1 cellular context compared by ENCODE assay signal in the genomic region with DNA sequence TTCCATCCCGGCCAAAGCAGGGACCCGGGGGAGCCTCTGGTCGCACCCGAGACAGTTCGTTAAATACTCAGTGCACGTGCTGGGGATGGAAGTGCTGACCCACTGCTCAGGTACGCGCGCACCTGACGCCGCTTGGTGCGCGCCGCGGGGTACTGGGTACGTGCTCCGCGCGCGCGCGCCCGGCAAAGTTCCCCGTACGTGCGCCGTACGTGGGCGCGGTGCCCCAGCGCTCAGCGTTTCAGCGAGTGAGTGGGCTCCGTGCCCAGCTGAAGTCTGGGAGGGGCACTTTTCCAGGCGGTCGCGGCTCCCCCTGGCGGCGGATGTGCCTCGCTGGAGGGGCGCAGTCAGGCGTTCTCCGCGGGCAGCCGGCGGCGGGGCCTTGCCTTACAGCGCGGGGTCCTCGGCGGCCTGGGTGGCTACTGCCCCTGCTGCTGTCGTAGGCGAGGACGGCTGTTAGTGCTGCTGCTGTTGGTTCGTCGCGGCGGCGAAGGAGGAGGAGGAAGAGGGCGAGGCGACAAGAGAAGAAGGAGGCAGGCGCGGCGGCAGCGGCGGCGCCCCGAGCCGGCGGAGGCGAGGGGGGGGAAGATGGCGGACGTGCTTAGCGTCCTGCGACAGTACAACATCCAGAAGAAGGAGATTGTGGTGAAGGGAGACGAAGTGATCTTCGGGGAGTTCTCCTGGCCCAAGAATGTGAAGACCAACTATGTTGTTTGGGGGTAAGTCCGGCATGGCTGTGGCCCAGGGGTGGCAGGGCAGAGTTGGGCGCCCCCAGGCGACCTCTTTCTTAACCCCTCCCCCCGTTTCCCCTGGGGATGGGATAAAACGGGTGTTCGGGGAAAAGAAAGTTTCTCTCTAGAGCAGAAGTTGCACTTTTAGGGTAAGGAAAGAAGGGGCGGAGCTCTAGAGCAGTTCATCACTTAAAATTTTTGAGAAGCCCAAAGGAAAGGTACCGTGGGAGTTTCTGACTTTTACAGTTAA.
A peak's percentile ranks its signal among the peaks of the same experiment; 100 is the strongest.
TF ChIP-seq lines count a peak whose summit lies in the region.

A gene (plus strand): TSS at position 416 of the 978 bp plus-strand sequence. CDS start 170 bp downstream, at position 586.

TF ChIP-seq in K562, 482 proteins besides CTCF, POLR2A, EP300 and RAD21 (continued from another document and continues in another):
- TF ChIP-seq, protein P1, sequence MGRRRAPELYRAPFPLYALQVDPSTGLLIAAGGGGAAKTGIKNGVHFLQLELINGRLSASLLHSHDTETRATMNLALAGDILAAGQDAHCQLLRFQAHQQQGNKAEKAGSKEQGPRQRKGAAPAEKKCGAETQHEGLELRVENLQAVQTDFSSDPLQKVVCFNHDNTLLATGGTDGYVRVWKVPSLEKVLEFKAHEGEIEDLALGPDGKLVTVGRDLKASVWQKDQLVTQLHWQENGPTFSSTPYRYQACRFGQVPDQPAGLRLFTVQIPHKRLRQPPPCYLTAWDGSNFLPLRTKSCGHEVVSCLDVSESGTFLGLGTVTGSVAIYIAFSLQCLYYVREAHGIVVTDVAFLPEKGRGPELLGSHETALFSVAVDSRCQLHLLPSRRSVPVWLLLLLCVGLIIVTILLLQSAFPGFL (CRISPR knock-in tag; IDR thresholded peaks at IDR 0.05) = 0 out of 2 replicates have a peak, but pooled peaks have one; percentile 70
- TF ChIP-seq ARNT (IDR thresholded peaks at IDR 0.05) (peak; percentile 48 to 97; a peak in 3 of 4 replicates), HDAC2 (IDR thresholded peaks at IDR 0.05) (peak; percentile 73), SETDB1 (IDR thresholded peaks at IDR 0.05; ENCODE audit: low read length) (peak; percentile 77), TOE1 (IDR thresholded peaks at IDR 0.05; ENCODE audit: borderline replicate concordance) (peak; percentile 66; the same call in 1 of the 2 replicates), TOE1 (CRISPR knock-in tag; IDR thresholded peaks at IDR 0.05; ENCODE audit: borderline replicate concordance, low read depth) (no peak), SREBF1 (IDR thresholded peaks at IDR 0.05; ENCODE audit: borderline replicate concordance, low read depth, low read length) (no peak), RBM25 (IDR thresholded peaks at IDR 0.05; ENCODE audit: low read depth, low read length, severe bottlenecking) (peak; percentile 46), XRCC5 (IDR thresholded peaks at IDR 0.05; ENCODE audit: low read depth, low read length) (peak; percentile 100), TCF3 (CRISPR knock-in tag; IDR thresholded peaks at IDR 0.05) (peak; percentile 49; the same call in 1 of the 2 replicates), SMAD1 (IDR thresholded peaks at IDR 0.05; ENCODE audit: low read depth, low read length, partially characterized antibody) (no peak), ARID2 (IDR thresholded peaks at IDR 0.05) (peak; percentile 19; the same call in 1 of the 2 replicates), ETV5 (CRISPR knock-in tag; IDR thresholded peaks at IDR 0.05; ENCODE audit: low read depth) (peak; percentile 85), TBP (optimal IDR thresholded peaks at IDR 0.05; ENCODE audit: low read depth, low read length) (peak; percentile 85), ETS2 (tag; IDR thresholded peaks at IDR 0.05; ENCODE audit: borderline replicate concordance, poor library complexity, severe bottlenecking) (no peak), C11orf30 (IDR thresholded peaks at IDR 0.05; ENCODE audit: low read depth) (peak; percentile 75), NFIC (IDR thresholded peaks at IDR 0.05) (peak; percentile 94), ZKSCAN8 (CRISPR knock-in tag; IDR thresholded peaks at IDR 0.05) (no peak), HCFC1 (IDR thresholded peaks at IDR 0.05; ENCODE audit: low read depth, low read length) (peak; percentile 72), KAT8 (IDR thresholded peaks at IDR 0.05; ENCODE audit: low read depth) (no peak), KAT2B (IDR thresholded peaks at IDR 0.05; ENCODE audit: low read depth, low read length) (peak; percentile 29), MBD2 (IDR thresholded peaks at IDR 0.05; ENCODE audit: borderline replicate concordance, low read depth) (peak; percentile 83; the same call in 1 of the 2 replicates)
- TF ChIP-seq, protein P2, sequence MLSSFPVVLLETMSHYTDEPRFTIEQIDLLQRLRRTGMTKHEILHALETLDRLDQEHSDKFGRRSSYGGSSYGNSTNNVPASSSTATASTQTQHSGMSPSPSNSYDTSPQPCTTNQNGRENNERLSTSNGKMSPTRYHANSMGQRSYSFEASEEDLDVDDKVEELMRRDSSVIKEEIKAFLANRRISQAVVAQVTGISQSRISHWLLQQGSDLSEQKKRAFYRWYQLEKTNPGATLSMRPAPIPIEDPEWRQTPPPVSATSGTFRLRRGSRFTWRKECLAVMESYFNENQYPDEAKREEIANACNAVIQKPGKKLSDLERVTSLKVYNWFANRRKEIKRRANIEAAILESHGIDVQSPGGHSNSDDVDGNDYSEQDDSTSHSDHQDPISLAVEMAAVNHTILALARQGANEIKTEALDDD (IDR thresholded peaks at IDR 0.05) = peak; percentile 9; the same call in 1 of the 2 replicates
- TF ChIP-seq, protein P3, sequence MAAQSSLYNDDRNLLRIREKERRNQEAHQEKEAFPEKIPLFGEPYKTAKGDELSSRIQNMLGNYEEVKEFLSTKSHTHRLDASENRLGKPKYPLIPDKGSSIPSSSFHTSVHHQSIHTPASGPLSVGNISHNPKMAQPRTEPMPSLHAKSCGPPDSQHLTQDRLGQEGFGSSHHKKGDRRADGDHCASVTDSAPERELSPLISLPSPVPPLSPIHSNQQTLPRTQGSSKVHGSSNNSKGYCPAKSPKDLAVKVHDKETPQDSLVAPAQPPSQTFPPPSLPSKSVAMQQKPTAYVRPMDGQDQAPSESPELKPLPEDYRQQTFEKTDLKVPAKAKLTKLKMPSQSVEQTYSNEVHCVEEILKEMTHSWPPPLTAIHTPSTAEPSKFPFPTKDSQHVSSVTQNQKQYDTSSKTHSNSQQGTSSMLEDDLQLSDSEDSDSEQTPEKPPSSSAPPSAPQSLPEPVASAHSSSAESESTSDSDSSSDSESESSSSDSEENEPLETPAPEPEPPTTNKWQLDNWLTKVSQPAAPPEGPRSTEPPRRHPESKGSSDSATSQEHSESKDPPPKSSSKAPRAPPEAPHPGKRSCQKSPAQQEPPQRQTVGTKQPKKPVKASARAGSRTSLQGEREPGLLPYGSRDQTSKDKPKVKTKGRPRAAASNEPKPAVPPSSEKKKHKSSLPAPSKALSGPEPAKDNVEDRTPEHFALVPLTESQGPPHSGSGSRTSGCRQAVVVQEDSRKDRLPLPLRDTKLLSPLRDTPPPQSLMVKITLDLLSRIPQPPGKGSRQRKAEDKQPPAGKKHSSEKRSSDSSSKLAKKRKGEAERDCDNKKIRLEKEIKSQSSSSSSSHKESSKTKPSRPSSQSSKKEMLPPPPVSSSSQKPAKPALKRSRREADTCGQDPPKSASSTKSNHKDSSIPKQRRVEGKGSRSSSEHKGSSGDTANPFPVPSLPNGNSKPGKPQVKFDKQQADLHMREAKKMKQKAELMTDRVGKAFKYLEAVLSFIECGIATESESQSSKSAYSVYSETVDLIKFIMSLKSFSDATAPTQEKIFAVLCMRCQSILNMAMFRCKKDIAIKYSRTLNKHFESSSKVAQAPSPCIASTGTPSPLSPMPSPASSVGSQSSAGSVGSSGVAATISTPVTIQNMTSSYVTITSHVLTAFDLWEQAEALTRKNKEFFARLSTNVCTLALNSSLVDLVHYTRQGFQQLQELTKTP (IDR thresholded peaks at IDR 0.05; ENCODE audit: low read depth in 1 of 2, partially characterized antibody in 2 of 2) = peak; percentile 59 to 85
- TF ChIP-seq, protein P4, sequence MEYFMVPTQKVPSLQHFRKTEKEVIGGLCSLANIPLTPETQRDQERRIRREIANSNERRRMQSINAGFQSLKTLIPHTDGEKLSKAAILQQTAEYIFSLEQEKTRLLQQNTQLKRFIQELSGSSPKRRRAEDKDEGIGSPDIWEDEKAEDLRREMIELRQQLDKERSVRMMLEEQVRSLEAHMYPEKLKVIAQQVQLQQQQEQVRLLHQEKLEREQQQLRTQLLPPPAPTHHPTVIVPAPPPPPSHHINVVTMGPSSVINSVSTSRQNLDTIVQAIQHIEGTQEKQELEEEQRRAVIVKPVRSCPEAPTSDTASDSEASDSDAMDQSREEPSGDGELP (CRISPR knock-in tag; IDR thresholded peaks at IDR 0.05; ENCODE audit: borderline replicate concordance) = peak; percentile 99
- TF ChIP-seq, protein P5, sequence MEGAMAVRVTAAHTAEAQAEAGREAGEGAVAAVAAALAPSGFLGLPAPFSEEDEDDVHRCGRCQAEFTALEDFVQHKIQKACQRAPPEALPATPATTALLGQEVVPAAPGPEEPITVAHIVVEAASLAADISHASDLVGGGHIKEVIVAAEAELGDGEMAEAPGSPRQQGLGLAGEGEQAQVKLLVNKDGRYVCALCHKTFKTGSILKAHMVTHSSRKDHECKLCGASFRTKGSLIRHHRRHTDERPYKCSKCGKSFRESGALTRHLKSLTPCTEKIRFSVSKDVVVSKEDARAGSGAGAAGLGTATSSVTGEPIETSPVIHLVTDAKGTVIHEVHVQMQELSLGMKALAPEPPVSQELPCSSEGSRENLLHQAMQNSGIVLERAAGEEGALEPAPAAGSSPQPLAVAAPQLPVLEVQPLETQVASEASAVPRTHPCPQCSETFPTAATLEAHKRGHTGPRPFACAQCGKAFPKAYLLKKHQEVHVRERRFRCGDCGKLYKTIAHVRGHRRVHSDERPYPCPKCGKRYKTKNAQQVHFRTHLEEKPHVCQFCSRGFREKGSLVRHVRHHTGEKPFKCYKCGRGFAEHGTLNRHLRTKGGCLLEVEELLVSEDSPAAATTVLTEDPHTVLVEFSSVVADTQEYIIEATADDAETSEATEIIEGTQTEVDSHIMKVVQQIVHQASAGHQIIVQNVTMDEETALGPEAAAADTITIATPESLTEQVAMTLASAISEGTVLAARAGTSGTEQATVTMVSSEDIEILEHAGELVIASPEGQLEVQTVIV (CRISPR knock-in tag; IDR thresholded peaks at IDR 0.05; ENCODE audit: borderline replicate concordance) = no peak
- TF ChIP-seq, protein P6, sequence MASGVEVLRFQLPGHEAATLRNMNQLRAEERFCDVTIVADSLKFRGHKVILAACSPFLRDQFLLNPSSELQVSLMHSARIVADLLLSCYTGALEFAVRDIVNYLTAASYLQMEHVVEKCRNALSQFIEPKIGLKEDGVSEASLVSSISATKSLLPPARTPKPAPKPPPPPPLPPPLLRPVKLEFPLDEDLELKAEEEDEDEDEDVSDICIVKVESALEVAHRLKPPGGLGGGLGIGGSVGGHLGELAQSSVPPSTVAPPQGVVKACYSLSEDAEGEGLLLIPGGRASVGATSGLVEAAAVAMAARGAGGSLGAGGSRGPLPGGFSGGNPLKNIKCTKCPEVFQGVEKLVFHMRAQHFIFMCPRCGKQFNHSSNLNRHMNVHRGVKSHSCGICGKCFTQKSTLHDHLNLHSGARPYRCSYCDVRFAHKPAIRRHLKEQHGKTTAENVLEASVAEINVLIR (CRISPR knock-in tag; IDR thresholded peaks at IDR 0.05) = peak; percentile 38
- TF ChIP-seq, protein P7, sequence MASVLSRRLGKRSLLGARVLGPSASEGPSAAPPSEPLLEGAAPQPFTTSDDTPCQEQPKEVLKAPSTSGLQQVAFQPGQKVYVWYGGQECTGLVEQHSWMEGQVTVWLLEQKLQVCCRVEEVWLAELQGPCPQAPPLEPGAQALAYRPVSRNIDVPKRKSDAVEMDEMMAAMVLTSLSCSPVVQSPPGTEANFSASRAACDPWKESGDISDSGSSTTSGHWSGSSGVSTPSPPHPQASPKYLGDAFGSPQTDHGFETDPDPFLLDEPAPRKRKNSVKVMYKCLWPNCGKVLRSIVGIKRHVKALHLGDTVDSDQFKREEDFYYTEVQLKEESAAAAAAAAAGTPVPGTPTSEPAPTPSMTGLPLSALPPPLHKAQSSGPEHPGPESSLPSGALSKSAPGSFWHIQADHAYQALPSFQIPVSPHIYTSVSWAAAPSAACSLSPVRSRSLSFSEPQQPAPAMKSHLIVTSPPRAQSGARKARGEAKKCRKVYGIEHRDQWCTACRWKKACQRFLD (CRISPR knock-in tag; IDR thresholded peaks at IDR 0.05) = peak; percentile 95
- TF ChIP-seq, protein P8, sequence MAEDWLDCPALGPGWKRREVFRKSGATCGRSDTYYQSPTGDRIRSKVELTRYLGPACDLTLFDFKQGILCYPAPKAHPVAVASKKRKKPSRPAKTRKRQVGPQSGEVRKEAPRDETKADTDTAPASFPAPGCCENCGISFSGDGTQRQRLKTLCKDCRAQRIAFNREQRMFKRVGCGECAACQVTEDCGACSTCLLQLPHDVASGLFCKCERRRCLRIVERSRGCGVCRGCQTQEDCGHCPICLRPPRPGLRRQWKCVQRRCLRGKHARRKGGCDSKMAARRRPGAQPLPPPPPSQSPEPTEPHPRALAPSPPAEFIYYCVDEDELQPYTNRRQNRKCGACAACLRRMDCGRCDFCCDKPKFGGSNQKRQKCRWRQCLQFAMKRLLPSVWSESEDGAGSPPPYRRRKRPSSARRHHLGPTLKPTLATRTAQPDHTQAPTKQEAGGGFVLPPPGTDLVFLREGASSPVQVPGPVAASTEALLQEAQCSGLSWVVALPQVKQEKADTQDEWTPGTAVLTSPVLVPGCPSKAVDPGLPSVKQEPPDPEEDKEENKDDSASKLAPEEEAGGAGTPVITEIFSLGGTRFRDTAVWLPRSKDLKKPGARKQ (CRISPR knock-in tag; IDR thresholded peaks at IDR 0.05) = no peak
- TF ChIP-seq, protein P9, sequence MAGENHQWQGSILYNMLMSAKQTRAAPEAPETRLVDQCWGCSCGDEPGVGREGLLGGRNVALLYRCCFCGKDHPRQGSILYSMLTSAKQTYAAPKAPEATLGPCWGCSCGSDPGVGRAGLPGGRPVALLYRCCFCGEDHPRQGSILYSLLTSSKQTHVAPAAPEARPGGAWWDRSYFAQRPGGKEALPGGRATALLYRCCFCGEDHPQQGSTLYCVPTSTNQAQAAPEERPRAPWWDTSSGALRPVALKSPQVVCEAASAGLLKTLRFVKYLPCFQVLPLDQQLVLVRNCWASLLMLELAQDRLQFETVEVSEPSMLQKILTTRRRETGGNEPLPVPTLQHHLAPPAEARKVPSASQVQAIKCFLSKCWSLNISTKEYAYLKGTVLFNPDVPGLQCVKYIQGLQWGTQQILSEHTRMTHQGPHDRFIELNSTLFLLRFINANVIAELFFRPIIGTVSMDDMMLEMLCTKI (IDR thresholded peaks at IDR 0.05; ENCODE audit: partially characterized antibody) = no peak
- TF ChIP-seq, protein P10, sequence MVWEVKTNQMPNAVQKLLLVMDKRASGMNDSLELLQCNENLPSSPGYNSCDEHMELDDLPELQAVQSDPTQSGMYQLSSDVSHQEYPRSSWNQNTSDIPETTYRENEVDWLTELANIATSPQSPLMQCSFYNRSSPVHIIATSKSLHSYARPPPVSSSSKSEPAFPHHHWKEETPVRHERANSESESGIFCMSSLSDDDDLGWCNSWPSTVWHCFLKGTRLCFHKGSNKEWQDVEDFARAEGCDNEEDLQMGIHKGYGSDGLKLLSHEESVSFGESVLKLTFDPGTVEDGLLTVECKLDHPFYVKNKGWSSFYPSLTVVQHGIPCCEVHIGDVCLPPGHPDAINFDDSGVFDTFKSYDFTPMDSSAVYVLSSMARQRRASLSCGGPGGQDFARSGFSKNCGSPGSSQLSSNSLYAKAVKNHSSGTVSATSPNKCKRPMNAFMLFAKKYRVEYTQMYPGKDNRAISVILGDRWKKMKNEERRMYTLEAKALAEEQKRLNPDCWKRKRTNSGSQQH (CRISPR knock-in tag; IDR thresholded peaks at IDR 0.05) = peak; percentile 50; the same call in 1 of the 2 replicates
- TF ChIP-seq, protein P11, sequence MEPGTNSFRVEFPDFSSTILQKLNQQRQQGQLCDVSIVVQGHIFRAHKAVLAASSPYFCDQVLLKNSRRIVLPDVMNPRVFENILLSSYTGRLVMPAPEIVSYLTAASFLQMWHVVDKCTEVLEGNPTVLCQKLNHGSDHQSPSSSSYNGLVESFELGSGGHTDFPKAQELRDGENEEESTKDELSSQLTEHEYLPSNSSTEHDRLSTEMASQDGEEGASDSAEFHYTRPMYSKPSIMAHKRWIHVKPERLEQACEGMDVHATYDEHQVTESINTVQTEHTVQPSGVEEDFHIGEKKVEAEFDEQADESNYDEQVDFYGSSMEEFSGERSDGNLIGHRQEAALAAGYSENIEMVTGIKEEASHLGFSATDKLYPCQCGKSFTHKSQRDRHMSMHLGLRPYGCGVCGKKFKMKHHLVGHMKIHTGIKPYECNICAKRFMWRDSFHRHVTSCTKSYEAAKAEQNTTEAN (CRISPR knock-in tag; IDR thresholded peaks at IDR 0.05) = peak; percentile 7; the same call in 1 of the 2 replicates
